Comparison of ENCODE assay signal across 17 cellular contexts in the genomic region with DNA sequence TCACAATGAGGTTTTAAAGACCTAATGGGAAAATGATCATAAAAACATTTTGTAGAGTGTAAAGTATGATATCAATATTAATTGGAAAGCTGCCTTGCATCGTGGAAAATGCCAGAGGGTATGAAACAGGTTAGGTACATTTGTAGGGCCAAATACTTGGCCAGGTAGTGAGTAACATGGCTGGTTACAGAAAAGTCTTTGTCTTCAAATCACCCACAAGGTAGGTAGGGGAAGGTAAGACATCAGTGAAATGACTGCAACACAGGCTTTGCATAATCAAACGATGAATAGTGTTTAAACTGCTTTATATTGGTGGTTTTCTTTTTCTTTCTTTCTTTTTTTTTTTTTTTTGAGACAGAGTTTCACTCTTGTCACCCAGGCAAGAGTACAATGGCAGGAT.
DNase-seq lines count a peak whose midpoint lies in the region; ATAC-seq, FAIRE-seq and TF ChIP-seq lines count a peak whose summit lies in the region.
"Had no signal": no experiment of that assay in that cellular context is flagged by ENCODE, and none has a peak within 500 bp of the region (broad histone marks: within the 10 kb centered on the region; RNA-seq: fewer than 3 reads in every experiment).

No MANE protein-coding gene starts in this region.

- H3K79me2 ChIP-seq in DOHH2 (ENCODE audit: control insufficient read depth, low read length) = no peaks in the 10 kb centered on the region

- no peak for TF ChIP-seq CTCF in DOHH2 (IDR thresholded peaks at IDR 0.05; ENCODE audit: low read depth, low read length, poor library complexity, severe bottlenecking)
- TF ChIP-seq CTCF in esophagus squamous epithelium (IDR thresholded peaks at IDR 0.05) = no peak
- TF ChIP-seq CTCF in D721Med (IDR thresholded peaks at IDR 0.05; ENCODE audit: insufficient read depth, missing control alignments) = no peak

- H3K27me3 ChIP-seq in DOHH2 (ENCODE audit: control insufficient read depth, low read length) (no peaks in the 10 kb centered on the region), esophagus squamous epithelium (no peaks in the 10 kb centered on the region), stomach smooth muscle (ENCODE audit: control insufficient read depth in 1 of 2, insufficient read depth in 2 of 2, low read length in 2 of 2) (no peaks in the 10 kb centered on the region)
- no peaks in the 10 kb centered on the region for H3K27me3 ChIP-seq in CD4-positive, alpha-beta memory T cell (ENCODE audit: insufficient read depth, low read length)

- no peaks in the 10 kb centered on the region for H3K9me3 Mint-ChIP-seq in T-cell
- no peaks in the 10 kb centered on the region for H3K9me3 Mint-ChIP-seq in CD4-positive, alpha-beta memory T cell
- H3K9me3 Mint-ChIP-seq: nephron; stimulated activated naive CD8-positive, alpha-beta T cell treated with anti-CD3 and anti-CD28 coated beads, Interleukin-15, Interleukin-2, amounts not matched to agents 100 ng/mL and 50 ng/mL, for 24 hours; T-helper 2 cell treated with Interferon-gamma antibody and Interleukin-4, amounts not matched to agents 5 μg/mL and 100 μg/mL, for 36 hours had no signal

- no peaks in the 10 kb centered on the region for H3K36me3 Mint-ChIP-seq in T-cell
- H3K36me3 Mint-ChIP-seq in CD4-positive, alpha-beta memory T cell = no peaks in the 10 kb centered on the region

- no peaks in the 10 kb centered on the region for H3K9me3 ChIP-seq in DOHH2 (ENCODE audit: control insufficient read depth, insufficient read depth, low read length)
- no peaks in the 10 kb centered on the region for H3K9me3 ChIP-seq in esophagus squamous epithelium
- H3K9me3 ChIP-seq in stomach smooth muscle (ENCODE audit: control insufficient read depth in 2 of 2, low read length in 2 of 2) = no peaks in the 10 kb centered on the region
- no peaks in the 10 kb centered on the region for H3K9me3 ChIP-seq in CD4-positive, alpha-beta memory T cell (ENCODE audit: control insufficient read depth in 1 of 2, low read length in 2 of 2)

- intact Hi-C loops in esophagus squamous epithelium (cut with DNase I) = no loop called here
- intact Hi-C loops in CD4-positive, alpha-beta memory T cell (cut with micrococcal nuclease) = no loop called here

- no peak overlapping the region for H3K27ac ChIP-seq in DOHH2 (ENCODE audit: low read depth, low read length)
- peak overlapping the region; percentile 68 to 92 (median 87) for H3K27ac ChIP-seq in esophagus squamous epithelium
- peak overlapping the region; percentile 73 for H3K27ac ChIP-seq in stomach smooth muscle (ENCODE audit: low read length)
- no peak overlapping the region for H3K27ac ChIP-seq in CD4-positive, alpha-beta memory T cell (ENCODE audit: low read depth, low read length)

- ATAC-seq in T-cell (replicated peaks in 1 of 4) = no peak

- H3K4me1 ChIP-seq in DOHH2 (ENCODE audit: control insufficient read depth, low read length) = peaks cover 33% of the 10 kb centered on the region
- H3K4me1 ChIP-seq in esophagus squamous epithelium = peaks cover 29 to 85% (median 33%) of the 10 kb centered on the region in 3 donors
- peaks cover 41% of the 10 kb centered on the region for H3K4me1 ChIP-seq in stomach smooth muscle (ENCODE audit: control insufficient read depth, insufficient read depth, low read length)
- H3K4me1 ChIP-seq in CD4-positive, alpha-beta memory T cell (ENCODE audit: insufficient read depth, low read length) = peaks cover 9% of the 10 kb centered on the region

- no peak for TF ChIP-seq POLR2A in esophagus squamous epithelium (IDR thresholded peaks at IDR 0.05)

- H3F3A ChIP-seq in DOHH2 (ENCODE audit: control insufficient read depth, insufficient read depth) = peaks cover 3% of the 10 kb centered on the region; the same call in 1 of the 2 replicates

- no peak for DNase-seq in T-cell
- no peak for DNase-seq in esophagus squamous epithelium (lab: John Stamatoyannopoulos, UW)
- no peak for DNase-seq in CD4-positive, alpha-beta memory T cell
- no peak for DNase-seq in D721Med (ENCODE audit: insufficient read length, low spot score)
- DNase-seq in epidermal melanocyte (ENCODE audit: insufficient read length, low spot score) = no peak
- DNase-seq: activated effector memory CD4-positive, alpha-beta T cell treated with anti-CD3 and anti-CD28 coated beads, Interleukin-2, amount 50 U/mL, for 16 hours; GF-D8; MV-4-11; NCI-H2081; NCI-H524; SIG-M5; stimulated activated CD4-positive, alpha-beta T cell treated with anti-CD3 and anti-CD28 coated beads, Interleukin-15, amount 100 ng/mL, for 24 hours had no signal

- peaks cover 9 to 14% (median 11%) of the 10 kb centered on the region in 3 donors for H3K4me1 Mint-ChIP-seq in T-cell
- H3K4me1 Mint-ChIP-seq in CD4-positive, alpha-beta memory T cell = peaks cover 7 to 8% (median 7%) of the 10 kb centered on the region in 4 donors

- H3K4me3 ChIP-seq in DOHH2 (ENCODE audit: low read length) = peak overlapping the region; percentile 68; the same call in 1 of the 2 replicates
- no peak overlapping the region for H3K4me3 ChIP-seq in esophagus squamous epithelium
- H3K4me3 ChIP-seq in stomach smooth muscle (ENCODE audit: low read length in 2 of 2) = peak overlapping the region in 1 of 2 donors; percentile 45
- no peak overlapping the region for H3K4me3 ChIP-seq in CD4-positive, alpha-beta memory T cell (ENCODE audit: low read length in 2 of 2)

- peak overlapping the region; percentile 67 for H3K4me2 ChIP-seq in DOHH2 (ENCODE audit: low read length)

- peaks cover 3 to 5% of the 10 kb centered on the region in 2 donors for H3K27me3 Mint-ChIP-seq in T-cell
- H3K27me3 Mint-ChIP-seq in CD4-positive, alpha-beta memory T cell = no peaks in the 10 kb centered on the region

- no peak for FAIRE-seq in D721Med (lab: Jason Lieb, UNC)

- H3K36me3 ChIP-seq in DOHH2 (ENCODE audit: control insufficient read depth, low read length) (no peaks in the 10 kb centered on the region), esophagus squamous epithelium (peaks cover 0 to 18% (median 0%) of the 10 kb centered on the region in 3 donors), stomach smooth muscle (ENCODE audit: control insufficient read depth in 2 of 2, insufficient read depth in 2 of 2, low read length in 2 of 2) (peaks cover 2 to 4% of the 10 kb centered on the region in 2 donors)
- no peaks in the 10 kb centered on the region for H3K36me3 ChIP-seq in CD4-positive, alpha-beta memory T cell (ENCODE audit: insufficient read depth, low read length)

- H3K9me2 ChIP-seq in DOHH2 (replicated peaks; ENCODE audit: control insufficient read depth, low read length) = no peaks in the 10 kb centered on the region

- no peaks in the 10 kb centered on the region for H4K20me1 ChIP-seq in DOHH2 (ENCODE audit: control insufficient read depth, insufficient read depth, low read depth, low read length)

- CTCF ChIA-PET in T-cell (lab: Charles Lee) = interaction anchor here (1.2 to 1.5 kb wide), 2 partner anchors 64 to 107 kb away, joined by 3 to 4 read pairs; no protein-coding TSS in a partner anchor
- CTCF ChIA-PET in CD4-positive, alpha-beta memory T cell (lab: Charles Lee; ENCODE audit: partially characterized antibody) = interaction anchor here (1.8 to 2.3 kb wide), 2 partner anchors 63 to 96 kb away, joined by 3 to 8 read pairs; no protein-coding TSS in a partner anchor

- WGBS in esophagus squamous epithelium, 2 donors = 24 to 35% methylated on average over 2 of the region's 2 CpGs

- no peak overlapping the region for H3K27ac Mint-ChIP-seq in T-cell
- no peak overlapping the region for H3K27ac Mint-ChIP-seq in CD4-positive, alpha-beta memory T cell
- H3K27ac Mint-ChIP-seq: stimulated activated naive CD8-positive, alpha-beta T cell treated with anti-CD3 and anti-CD28 coated beads, Interleukin-15, Interleukin-2, amounts not matched to agents 100 ng/mL and 50 ng/mL, for 24 hours; T-helper 2 cell treated with Interferon-gamma antibody and Interleukin-4, amounts not matched to agents 5 μg/mL and 100 μg/mL, for 36 hours had no signal

- H3K9ac ChIP-seq in stomach smooth muscle (ENCODE audit: low read length in 2 of 2) = no peak overlapping the region

- POLR2A ChIA-PET in T-cell (lab: Charles Lee) = no interaction called here
- POLR2A ChIA-PET in CD4-positive, alpha-beta memory T cell (lab: Charles Lee; ENCODE audit: partially characterized antibody) = no interaction called here

- peak overlapping the region in 2 of 3 donors; percentile 51 to 71 for H3K4me3 Mint-ChIP-seq in T-cell
- H3K4me3 Mint-ChIP-seq in CD4-positive, alpha-beta memory T cell = peak overlapping the region in 2 of 8 donors; percentile 50 to 65
- H3K4me3 Mint-ChIP-seq: nephron; stimulated activated naive CD8-positive, alpha-beta T cell treated with anti-CD3 and anti-CD28 coated beads, Interleukin-15, Interleukin-2, amounts not matched to agents 100 ng/mL and 50 ng/mL, for 24 hours had no signal

Comparison
In these comparisons a context has a peak if more than half of its experiments do, and no peak if none do; other contexts are left out.
1. H3K27ac ChIP-seq: peak in esophagus squamous epithelium (4 of 4) and stomach smooth muscle (single experiment); none in DOHH2 (single experiment) and CD4-positive, alpha-beta memory T cell (single experiment).